Comparison of ENCODE assay signal across 8 cellular contexts in genomic region chr16:2537451-2538379, GRCh38.
DNase-seq lines count a peak whose midpoint lies in the region; FAIRE-seq and TF ChIP-seq lines count a peak whose summit lies in the region.

TSS of gene PDPK1 (plus strand) at chr16:2538021. CDS start at chr16:2538113, 92 bp downstream.

- DNase-seq in EH (ENCODE audit: low read depth) (peak; percentile 95), H54 (ENCODE audit: insufficient read length, low spot score) (peak; percentile 81), LoVo (ENCODE audit: low spot score) (peak; percentile 95), fibroblast of pulmonary artery (ENCODE audit: low read depth) (peak; percentile 95), nephron progenitor cell (peak; percentile 88)
- peak; percentile 92 for DNase-seq in activated T-helper 9 cell treated with anti-CD3 and anti-CD28 coated beads, Interleukin-2, amount 50 U/mL, for 16 hours (ENCODE audit: low read depth)

- H3K27me3 Mint-ChIP-seq in nephron progenitor cell (ENCODE audit: low read depth, poor library complexity) = peaks cover 5% of the 10 kb centered on the region
- no peaks in the 10 kb centered on the region for H3K27me3 Mint-ChIP-seq in stimulated activated naive CD8-positive, alpha-beta T cell treated with anti-CD3 and anti-CD28 coated beads, Interleukin-15, Interleukin-2, amounts not matched to agents 100 ng/mL and 50 ng/mL, for 24 hours

- FAIRE-seq in H54 (lab: Jason Lieb, UNC) = no peak

- no peak within 1 kb of the TSS for H3K27ac Mint-ChIP-seq in nephron progenitor cell
- H3K27ac Mint-ChIP-seq in stimulated activated naive CD8-positive, alpha-beta T cell treated with anti-CD3 and anti-CD28 coated beads, Interleukin-15, Interleukin-2, amounts not matched to agents 100 ng/mL and 50 ng/mL, for 24 hours = peak within 1 kb of the TSS; percentile 81

- peaks cover 43% of the 10 kb centered on the region for H3K4me1 Mint-ChIP-seq in nephron progenitor cell
- H3K4me1 Mint-ChIP-seq in stimulated activated naive CD8-positive, alpha-beta T cell treated with anti-CD3 and anti-CD28 coated beads, Interleukin-15, Interleukin-2, amounts not matched to agents 100 ng/mL and 50 ng/mL, for 24 hours (ENCODE audit: low read depth) = peaks cover 54% of the 10 kb centered on the region

- TF ChIP-seq CTCF in fibroblast of pulmonary artery (IDR thresholded peaks at IDR 0.05; ENCODE audit: low read length, missing control alignments) (no peak), nephron progenitor cell (IDR thresholded peaks at IDR 0.05) (no peak)

- H3K36me3 Mint-ChIP-seq in nephron progenitor cell (ENCODE audit: low read depth) = no peaks in the 10 kb centered on the region
- H3K36me3 Mint-ChIP-seq in stimulated activated naive CD8-positive, alpha-beta T cell treated with anti-CD3 and anti-CD28 coated beads, Interleukin-15, Interleukin-2, amounts not matched to agents 100 ng/mL and 50 ng/mL, for 24 hours (ENCODE audit: low read depth) = peaks cover 4% of the 10 kb centered on the region

- H3K4me3 ChIP-seq in fibroblast of pulmonary artery (replicated peaks; ENCODE audit: low read depth, low read length) = peak within 1 kb of the TSS; percentile 72

- H3K9me3 Mint-ChIP-seq in nephron progenitor cell = no peaks in the 10 kb centered on the region
- H3K9me3 Mint-ChIP-seq in stimulated activated naive CD8-positive, alpha-beta T cell treated with anti-CD3 and anti-CD28 coated beads, Interleukin-15, Interleukin-2, amounts not matched to agents 100 ng/mL and 50 ng/mL, for 24 hours = no peaks in the 10 kb centered on the region

- TF ChIP-seq POLR2A in H54 (IDR thresholded peaks at IDR 0.05; ENCODE audit: low read depth, low read length) (peak; percentile 67; the same call in 1 of the 2 replicates), Raji (IDR thresholded peaks at IDR 0.05; ENCODE audit: insufficient read depth, low read depth, low read length) (peak; percentile 63)

- H3K4me3 Mint-ChIP-seq in nephron progenitor cell = peak within 1 kb of the TSS; percentile 86
- peak within 1 kb of the TSS; percentile 86 for H3K4me3 Mint-ChIP-seq in stimulated activated naive CD8-positive, alpha-beta T cell treated with anti-CD3 and anti-CD28 coated beads, Interleukin-15, Interleukin-2, amounts not matched to agents 100 ng/mL and 50 ng/mL, for 24 hours

Comparison
In these comparisons a context has a peak if more than half of its experiments do, and no peak if none do; other contexts are left out.
1. Peak in every context shown above with its lines: DNase-seq and H3K4me3 ChIP-seq.